Comparison of ENCODE assay signal across 8 cellular contexts in genomic region chr2:121634354-121635307, GRCh38. TPM values are rescaled to one million over a fixed set of nuclear protein-coding genes. Genes with fewer than 3 reads are reported as not detected.
DNase-seq lines count a peak whose midpoint lies in the region; FAIRE-seq and TF ChIP-seq lines count a peak whose summit lies in the region.

No MANE protein-coding gene starts in this region.

- no peak for TF ChIP-seq CTCF in smooth muscle cell (IDR thresholded peaks at IDR 0.05; ENCODE audit: borderline replicate concordance, insufficient read depth, poor library complexity, severe bottlenecking)
- no peak for TF ChIP-seq CTCF in tibial artery (IDR thresholded peaks at IDR 0.05)
- TF ChIP-seq CTCF in kidney (IDR thresholded peaks at IDR 0.05; ENCODE audit: borderline replicate concordance, extremely low read depth, insufficient read depth): no peak

- H3K9me3 Mint-ChIP-seq in activated CD4-positive, alpha-beta T cell treated with anti-CD3 and anti-CD28 coated beads, Interleukin-2, amount 10 ng/mL, durations not matched to agents 7 days and 5 days: peaks cover 5% of the 10 kb centered on the region
- no peaks in the 10 kb centered on the region for H3K9me3 Mint-ChIP-seq in dendritic cell treated with granulocyte-macrophage colony-stimulating factor and Interleukin-4, amounts not matched to agents 40 ng/mL and 50 ng/mL, for 4 days

- POLR2A ChIA-PET in activated CD4-positive, alpha-beta T cell treated with anti-CD3 and anti-CD28 coated beads, Interleukin-2, amount 10 ng/mL, durations not matched to agents 7 days and 5 days (lab: Charles Lee): interaction anchor here (0.6 kb wide), 1 partner anchor 15 kb away, joined by 3 read pairs; the partner anchor contains the start of gene CLASP1

- no peaks in the 10 kb centered on the region for H3K27me3 ChIP-seq in smooth muscle cell (ENCODE audit: low read depth)
- no peaks in the 10 kb centered on the region for H3K27me3 ChIP-seq in tibial artery

- H3K4me3 ChIP-seq in smooth muscle cell (no peak overlapping the region), tibial artery (no peak overlapping the region), kidney (ENCODE audit: low read length in 2 of 2) (no peak overlapping the region)

- peak; percentile 13 for DNase-seq in activated CD4-positive, alpha-beta T cell treated with anti-CD3 and anti-CD28 coated beads, Interleukin-2, amount 10 ng/mL, durations not matched to agents 7 days and 5 days
- no peak for DNase-seq in activated CD4-positive, alpha-beta T cell treated with anti-CD3 and anti-CD28 coated beads for 1 hour
- peak; percentile 27 for DNase-seq in NCI-H226
- no peak for DNase-seq in smooth muscle cell (lab: John Stamatoyannopoulos, UW; ENCODE audit: unreplicated experiment)
- no peak for DNase-seq in tibial artery
- DNase-seq in activated gamma-delta T cell (lab: John Stamatoyannopoulos, UW): no peak
- no peak for DNase-seq in kidney

- no peaks in the 10 kb centered on the region for H3F3A ChIP-seq in smooth muscle cell (ENCODE audit: low read depth)

- WGBS in smooth muscle cell (ENCODE audit: low lambda C conversion rate): 70% methylated on average over 6 of the region's 6 CpGs

- no peaks in the 10 kb centered on the region for H3K4me1 ChIP-seq in smooth muscle cell (ENCODE audit: low read depth)
- H3K4me1 ChIP-seq in tibial artery: peaks cover 0 to 31% (median 10%) of the 10 kb centered on the region in 4 donors
- H3K4me1 ChIP-seq in kidney (ENCODE audit: control insufficient read depth in 1 of 2, insufficient read depth in 1 of 2, low read depth in 1 of 2, low read length in 2 of 2): peaks cover 0 to 3% of the 10 kb centered on the region in 2 donors

- H3K36me3 Mint-ChIP-seq in activated CD4-positive, alpha-beta T cell treated with anti-CD3 and anti-CD28 coated beads, Interleukin-2, amount 10 ng/mL, durations not matched to agents 7 days and 5 days (ENCODE audit: low read depth): peaks cover 20% of the 10 kb centered on the region
- peaks cover 33% of the 10 kb centered on the region for H3K36me3 Mint-ChIP-seq in dendritic cell treated with granulocyte-macrophage colony-stimulating factor and Interleukin-4, amounts not matched to agents 40 ng/mL and 50 ng/mL, for 4 days (ENCODE audit: low read depth)

- H3K9ac ChIP-seq in smooth muscle cell (ENCODE audit: low read depth) (peak overlapping the region; percentile 10), kidney (ENCODE audit: low read length in 2 of 2) (no peak overlapping the region)

- H3K4me2 ChIP-seq in smooth muscle cell: peak overlapping the region; percentile 8

- CTCF ChIA-PET in activated CD4-positive, alpha-beta T cell treated with anti-CD3 and anti-CD28 coated beads, Interleukin-2, amount 10 ng/mL, durations not matched to agents 7 days and 5 days (lab: Charles Lee): no interaction called here

- H3K27ac Mint-ChIP-seq in activated CD4-positive, alpha-beta T cell treated with anti-CD3 and anti-CD28 coated beads, Interleukin-2, amount 10 ng/mL, durations not matched to agents 7 days and 5 days: peak overlapping the region; percentile 52
- H3K27ac Mint-ChIP-seq in dendritic cell treated with granulocyte-macrophage colony-stimulating factor and Interleukin-4, amounts not matched to agents 40 ng/mL and 50 ng/mL, for 4 days: peak overlapping the region; percentile 28

- no peak overlapping the region for H2AFZ ChIP-seq in smooth muscle cell (ENCODE audit: low read depth)

- intact Hi-C loops in dendritic cell treated with granulocyte-macrophage colony-stimulating factor and Interleukin-4, amounts not matched to agents 40 ng/mL and 50 ng/mL, for 4 days (cut with micrococcal nuclease): no loop called here
- intact Hi-C loops in tibial artery (cut with DNase I; ENCODE audit: low total_unique reads): no loop called here
- intact Hi-C loops in kidney (cut with DNase I): no loop called here

- H3K4me1 Mint-ChIP-seq in activated CD4-positive, alpha-beta T cell treated with anti-CD3 and anti-CD28 coated beads, Interleukin-2, amount 10 ng/mL, durations not matched to agents 7 days and 5 days: peaks cover 31% of the 10 kb centered on the region
- peaks cover 43% of the 10 kb centered on the region for H3K4me1 Mint-ChIP-seq in dendritic cell treated with granulocyte-macrophage colony-stimulating factor and Interleukin-4, amounts not matched to agents 40 ng/mL and 50 ng/mL, for 4 days (ENCODE audit: low read depth)

- H3K27me3 Mint-ChIP-seq in activated CD4-positive, alpha-beta T cell treated with anti-CD3 and anti-CD28 coated beads, Interleukin-2, amount 10 ng/mL, durations not matched to agents 7 days and 5 days: no peaks in the 10 kb centered on the region
- H3K27me3 Mint-ChIP-seq in dendritic cell treated with granulocyte-macrophage colony-stimulating factor and Interleukin-4, amounts not matched to agents 40 ng/mL and 50 ng/mL, for 4 days: no peaks in the 10 kb centered on the region

- H3K79me2 ChIP-seq in smooth muscle cell (ENCODE audit: low read depth): peaks cover 86% of the 10 kb centered on the region

- peaks cover 88% of the 10 kb centered on the region for H4K20me1 ChIP-seq in smooth muscle cell (ENCODE audit: low read depth)

- H3K36me3 ChIP-seq in smooth muscle cell (ENCODE audit: low read depth): no peaks in the 10 kb centered on the region
- no peaks in the 10 kb centered on the region for H3K36me3 ChIP-seq in tibial artery
- H3K36me3 ChIP-seq in kidney (ENCODE audit: control insufficient read depth in 1 of 2, insufficient read depth in 2 of 2, low read length in 2 of 2): no peaks in the 10 kb centered on the region

- no peaks in the 10 kb centered on the region for H3K9me3 ChIP-seq in smooth muscle cell (replicated peaks; ENCODE audit: low read depth)
- no peaks in the 10 kb centered on the region for H3K9me3 ChIP-seq in tibial artery
- no peaks in the 10 kb centered on the region for H3K9me3 ChIP-seq in kidney (ENCODE audit: control insufficient read depth in 1 of 2, low read length in 2 of 2)

- no peak overlapping the region for H3K4me3 Mint-ChIP-seq in activated CD4-positive, alpha-beta T cell treated with anti-CD3 and anti-CD28 coated beads, Interleukin-2, amount 10 ng/mL, durations not matched to agents 7 days and 5 days
- H3K4me3 Mint-ChIP-seq in dendritic cell treated with granulocyte-macrophage colony-stimulating factor and Interleukin-4, amounts not matched to agents 40 ng/mL and 50 ng/mL, for 4 days: no peak overlapping the region

- H3K27ac ChIP-seq in smooth muscle cell (ENCODE audit: low read depth): peak overlapping the region; percentile 47
- H3K27ac ChIP-seq in tibial artery: no peak overlapping the region
- H3K27ac ChIP-seq in kidney (ENCODE audit: low read depth in 2 of 2, low read length in 2 of 2): no peak overlapping the region

- FAIRE-seq in kidney (lab: Jason Lieb, UNC): no peak

RNA-seq across cellular contexts. Expression of gene CLASP1, which starts 14.6 kb away (rescaled TPM):
- total RNA-seq in activated CD4-positive, alpha-beta T cell treated with anti-CD3 and anti-CD28 coated beads, Interleukin-2, amount 10 ng/mL, durations not matched to agents 7 days and 5 days: 10 to 100 TPM; 52.7 to 54.9 TPM
- 33.8 and 54.8 TPM in 2 replicates for total RNA-seq in smooth muscle cell
- 15.0 and 16.1 TPM in 2 replicates for polyA plus RNA-seq in smooth muscle cell
- total RNA-seq in kidney: 71.5 TPM
- polyA plus RNA-seq in kidney (ENCODE audit: insufficient read depth, low read depth, low replicate concordance): 6.8 TPM

Comparison
In these comparisons a context has a peak if more than half of its experiments do, and no peak if none do; other contexts are left out.
1. DNase-seq: peak in activated CD4-positive, alpha-beta T cell treated with anti-CD3 and anti-CD28 coated beads, Interleukin-2, amount 10 ng/mL, durations not matched to agents 7 days and 5 days (single experiment) and NCI-H226 (single experiment); none in activated CD4-positive, alpha-beta T cell treated with anti-CD3 and anti-CD28 coated beads for 1 hour (single experiment), smooth muscle cell (single experiment), tibial artery (0 of 2), activated gamma-delta T cell (single experiment) and kidney (single experiment).